Comparison of ENCODE assay signal across 9 cellular contexts in genomic region chr18:5868218-5868904, GRCh38. TPM values are rescaled to one million over a fixed set of nuclear protein-coding genes. Genes with fewer than 3 reads are reported as not detected.
DNase-seq lines count a peak whose midpoint lies in the region; ATAC-seq lines count a peak whose summit lies in the region.
"Had no signal": no experiment of that assay in that cellular context is flagged by ENCODE, and none has a peak within 500 bp of the region (broad histone marks: within the 10 kb centered on the region; RNA-seq: fewer than 3 reads in every experiment).

No MANE protein-coding gene starts in this region.

- POLR2A ChIA-PET in activated CD4-positive, alpha-beta memory T cell treated with anti-CD3 and anti-CD28 coated beads, Interleukin-2, amount 10 ng/mL, durations not matched to agents 7 days and 5 days (lab: Charles Lee) = no interaction called here

- H3K27me3 Mint-ChIP-seq in activated CD4-positive, alpha-beta memory T cell treated with anti-CD3 and anti-CD28 coated beads, Interleukin-2, amount 10 ng/mL, durations not matched to agents 7 days and 5 days = no peaks in the 10 kb centered on the region
- peaks cover 8% of the 10 kb centered on the region for H3K27me3 Mint-ChIP-seq in activated T-helper 17 cell treated with anti-CD3 and anti-CD28 coated beads, Interleukin-2, amount 50 U/mL, for 72 hours

- H3K36me3 Mint-ChIP-seq in activated CD4-positive, alpha-beta memory T cell treated with anti-CD3 and anti-CD28 coated beads, Interleukin-2, amount 10 ng/mL, durations not matched to agents 7 days and 5 days (ENCODE audit: low read depth) = no peaks in the 10 kb centered on the region
- no peaks in the 10 kb centered on the region for H3K36me3 Mint-ChIP-seq in activated T-helper 17 cell treated with anti-CD3 and anti-CD28 coated beads, Interleukin-2, amount 50 U/mL, for 72 hours (ENCODE audit: low read depth)

- intact Hi-C loops in posterior cingulate gyrus (cut with DNase I) = loop anchor here (2.0 kb wide), 1 partner anchor 1018 kb away; no protein-coding TSS in a partner anchor

- CTCF ChIA-PET in activated CD4-positive, alpha-beta memory T cell treated with anti-CD3 and anti-CD28 coated beads, Interleukin-2, amount 10 ng/mL, durations not matched to agents 7 days and 5 days (lab: Charles Lee) = interaction anchor here (0.7 kb wide), 1 partner anchor 221 kb away, joined by 3 read pairs; no protein-coding TSS in a partner anchor

- no peak overlapping the region for H3K4me3 Mint-ChIP-seq in activated CD4-positive, alpha-beta memory T cell treated with anti-CD3 and anti-CD28 coated beads, Interleukin-2, amount 10 ng/mL, durations not matched to agents 7 days and 5 days
- H3K4me3 Mint-ChIP-seq in activated T-helper 17 cell treated with anti-CD3 and anti-CD28 coated beads, Interleukin-2, amount 50 U/mL, for 72 hours = no peak overlapping the region

- no peaks in the 10 kb centered on the region for H3K9me3 Mint-ChIP-seq in activated CD4-positive, alpha-beta memory T cell treated with anti-CD3 and anti-CD28 coated beads, Interleukin-2, amount 10 ng/mL, durations not matched to agents 7 days and 5 days
- H3K9me3 Mint-ChIP-seq in activated T-helper 17 cell treated with anti-CD3 and anti-CD28 coated beads, Interleukin-2, amount 50 U/mL, for 72 hours = peaks cover 5% of the 10 kb centered on the region

- DNase-seq in COR-L47 (lab: John Stamatoyannopoulos, UW) (peak; percentile 85), NCI-H2196 treated with DMSO at 0.1 percent for 48 hours (lab: John Stamatoyannopoulos, UW; ENCODE audit: unreplicated experiment) (peak; percentile 51), glomerular visceral epithelial cell (ENCODE audit: extremely low spot score) (peak; percentile 76), posterior cingulate gyrus (peak in 7 of 10 donors; percentile 53 to 92 (median 70))
- DNase-seq in activated CD4-positive, alpha-beta memory T cell treated with anti-CD3 and anti-CD28 coated beads, Interleukin-2, amount 10 ng/mL, durations not matched to agents 7 days and 5 days = peak; percentile 22

- H3K27ac Mint-ChIP-seq in activated CD4-positive, alpha-beta memory T cell treated with anti-CD3 and anti-CD28 coated beads, Interleukin-2, amount 10 ng/mL, durations not matched to agents 7 days and 5 days = no peak overlapping the region
- no peak overlapping the region for H3K27ac Mint-ChIP-seq in activated T-helper 17 cell treated with anti-CD3 and anti-CD28 coated beads, Interleukin-2, amount 50 U/mL, for 72 hours

- ATAC-seq in GM18861 (IDR thresholded peaks at IDR 0.05; ENCODE audit: unreplicated experiment) (peak; percentile 91), HG03108 (IDR thresholded peaks at IDR 0.05; ENCODE audit: unreplicated experiment) (peak; percentile 77)
- ATAC-seq in activated T-helper 17 cell treated with anti-CD3 and anti-CD28 coated beads, Interleukin-2, amount 50 U/mL, for 72 hours (replicated peaks) = no peak

- H3K4me1 Mint-ChIP-seq in activated CD4-positive, alpha-beta memory T cell treated with anti-CD3 and anti-CD28 coated beads, Interleukin-2, amount 10 ng/mL, durations not matched to agents 7 days and 5 days = no peaks in the 10 kb centered on the region
- H3K4me1 Mint-ChIP-seq in activated T-helper 17 cell treated with anti-CD3 and anti-CD28 coated beads, Interleukin-2, amount 50 U/mL, for 72 hours = no peaks in the 10 kb centered on the region

RNA-seq across cellular contexts. Expression of gene TMEM200C, which starts 27.0 kb away (rescaled TPM):
- total RNA-seq in activated CD4-positive, alpha-beta memory T cell treated with anti-CD3 and anti-CD28 coated beads, Interleukin-2, amount 10 ng/mL, durations not matched to agents 7 days and 5 days = not detected
- not detected for total RNA-seq in activated T-helper 17 cell treated with anti-CD3 and anti-CD28 coated beads, Interleukin-2, amount 50 U/mL, for 72 hours
- total RNA-seq: activated CD8-positive, alpha-beta memory T cell treated with anti-CD3 and anti-CD28 coated beads for 36 hours had no signal

Comparison
In these comparisons a context has a peak if more than half of its experiments do, and no peak if none do; other contexts are left out.
1. DNase-seq: peak in every context shown above with its lines; median percentile 85 in COR-L47; 76 in glomerular visceral epithelial cell; 70 in posterior cingulate gyrus; 51 in NCI-H2196 treated with DMSO at 0.1 percent for 48 hours; 22 in activated CD4-positive, alpha-beta memory T cell treated with anti-CD3 and anti-CD28 coated beads, Interleukin-2, amount 10 ng/mL, durations not matched to agents 7 days and 5 days.